In genomic region chr12:94297325-94297724, GRCh38 we compare ENCODE assay signal across 25 cellular contexts.
"Had no signal": no experiment of that assay in that cellular context is flagged by ENCODE, and none has a peak within 500 bp of the region (broad histone marks: within the 10 kb centered on the region; RNA-seq: fewer than 3 reads in every experiment).

No MANE protein-coding gene starts in this region.

- H3K27ac ChIP-seq: breast epithelium, esophagus squamous epithelium, gastrocnemius medialis, lower lobe of right lung, thyroid gland, VCaP had no signal

- H3K27me3 Mint-ChIP-seq: activated CD4-positive, alpha-beta T cell treated with anti-CD3 and anti-CD28 coated beads, Interleukin-2, amount 10 ng/mL, durations not matched to agents 7 days and 5 days; activated naive CD8-positive, alpha-beta T cell treated with anti-CD3 and anti-CD28 coated beads for 36 hours; activated T-cell treated with anti-CD3 and anti-CD28 coated beads, Interleukin-2, amount 50 U/mL, for 24 hours; activated T-helper 17 cell treated with anti-CD3 and anti-CD28 coated beads, Interleukin-2, amount 50 U/mL, for 72 hours; naive thymus-derived CD8-positive, alpha-beta T cell; progenitor cell of endocrine pancreas; stimulated activated naive CD8-positive, alpha-beta T cell treated with anti-CD3 and anti-CD28 coated beads, Interleukin-15, Interleukin-2, amounts not matched to agents 100 ng/mL and 50 ng/mL, for 24 hours had no signal

- DNase-seq: activated CD4-positive, alpha-beta T cell treated with anti-CD3 and anti-CD28 coated beads, Interleukin-2, amount 10 ng/mL, durations not matched to agents 7 days and 5 days; activated CD4-positive, CD25-positive, alpha-beta regulatory T cell treated with anti-CD3 and anti-CD28 coated beads, Interleukin-2, amount 50 U/mL, for 72 hours; activated CD8-positive, alpha-beta memory T cell treated with anti-CD3 and anti-CD28 coated beads, Interleukin-2, amount 50 U/mL, for 4 hours; activated naive CD8-positive, alpha-beta T cell treated with anti-CD3 and anti-CD28 coated beads for 36 hours; activated T-cell treated with anti-CD3 and anti-CD28 coated beads, Interleukin-2, amount 50 U/mL, for 24 hours; cerebellar nuclear complex; cortex of kidney; endodermal cell; esophagus squamous epithelium; gastrocnemius medialis; head of caudate nucleus; lower lobe of right lung; naive thymus-derived CD8-positive, alpha-beta T cell; retina; sigmoid colon; stimulated activated CD4-positive, alpha-beta T cell treated with anti-CD3 and anti-CD28 coated beads, Interleukin-4, amount 100 ng/mL, for 1 hour; substantia nigra; thyroid gland had no signal

- H3K4me1 ChIP-seq: breast epithelium, esophagus squamous epithelium, thyroid gland had no signal

- H3K27me3 ChIP-seq: breast epithelium, esophagus squamous epithelium, gastrocnemius medialis, sigmoid colon, thyroid gland had no signal

- H3K36me3 ChIP-seq: breast epithelium, sigmoid colon, thyroid gland had no signal

- H3K27ac Mint-ChIP-seq: activated CD4-positive, alpha-beta T cell treated with anti-CD3 and anti-CD28 coated beads, Interleukin-2, amount 10 ng/mL, durations not matched to agents 7 days and 5 days; activated T-helper 17 cell treated with anti-CD3 and anti-CD28 coated beads, Interleukin-2, amount 50 U/mL, for 72 hours; endodermal cell; progenitor cell of endocrine pancreas; stimulated activated naive CD8-positive, alpha-beta T cell treated with anti-CD3 and anti-CD28 coated beads, Interleukin-15, Interleukin-2, amounts not matched to agents 100 ng/mL and 50 ng/mL, for 24 hours; T-helper 2 cell treated with Interferon-gamma antibody and Interleukin-4, amounts not matched to agents 5 μg/mL and 100 μg/mL, for 36 hours had no signal

- H3K4me3 ChIP-seq: breast epithelium, esophagus squamous epithelium, gastrocnemius medialis, lower lobe of right lung, sigmoid colon, thyroid gland had no signal

- H3K9me3 Mint-ChIP-seq: activated CD4-positive, alpha-beta T cell treated with anti-CD3 and anti-CD28 coated beads, Interleukin-2, amount 10 ng/mL, durations not matched to agents 7 days and 5 days; activated naive CD8-positive, alpha-beta T cell treated with anti-CD3 and anti-CD28 coated beads for 36 hours; activated T-cell treated with anti-CD3 and anti-CD28 coated beads, Interleukin-2, amount 50 U/mL, for 24 hours; endodermal cell; naive thymus-derived CD8-positive, alpha-beta T cell; stimulated activated naive CD8-positive, alpha-beta T cell treated with anti-CD3 and anti-CD28 coated beads, Interleukin-15, Interleukin-2, amounts not matched to agents 100 ng/mL and 50 ng/mL, for 24 hours; T-helper 2 cell treated with Interferon-gamma antibody and Interleukin-4, amounts not matched to agents 5 μg/mL and 100 μg/mL, for 36 hours had no signal

- H3K4me3 Mint-ChIP-seq: activated CD4-positive, alpha-beta T cell treated with anti-CD3 and anti-CD28 coated beads, Interleukin-2, amount 10 ng/mL, durations not matched to agents 7 days and 5 days; activated naive CD8-positive, alpha-beta T cell treated with anti-CD3 and anti-CD28 coated beads for 36 hours; activated T-cell treated with anti-CD3 and anti-CD28 coated beads, Interleukin-2, amount 50 U/mL, for 24 hours; activated T-helper 17 cell treated with anti-CD3 and anti-CD28 coated beads, Interleukin-2, amount 50 U/mL, for 72 hours; endodermal cell; stimulated activated naive CD8-positive, alpha-beta T cell treated with anti-CD3 and anti-CD28 coated beads, Interleukin-15, Interleukin-2, amounts not matched to agents 100 ng/mL and 50 ng/mL, for 24 hours; T-helper 2 cell treated with Interferon-gamma antibody and Interleukin-4, amounts not matched to agents 5 μg/mL and 100 μg/mL, for 36 hours had no signal

- ATAC-seq: activated T-helper 17 cell treated with anti-CD3 and anti-CD28 coated beads, Interleukin-2, amount 50 U/mL, for 72 hours; gastrocnemius medialis; left lobe of liver; lower lobe of right lung; naive thymus-derived CD8-positive, alpha-beta T cell had no signal

- H3K4me1 Mint-ChIP-seq: activated naive CD8-positive, alpha-beta T cell treated with anti-CD3 and anti-CD28 coated beads for 36 hours had no signal

- H3K9me3 ChIP-seq: breast epithelium, esophagus squamous epithelium, gastrocnemius medialis, lower lobe of right lung, sigmoid colon, thyroid gland had no signal
